Comparison of ENCODE assay signal across 9 cellular contexts in genomic region chr3:191499307-191500125, GRCh38. TPM values are rescaled to one million over a fixed set of nuclear protein-coding genes. Genes with fewer than 3 reads are reported as not detected.
A peak's percentile ranks its signal among the peaks of the same experiment; 100 is the strongest.
DNase-seq lines count a peak whose midpoint lies in the region; ATAC-seq, FAIRE-seq and TF ChIP-seq lines count a peak whose summit lies in the region.
"Had no signal": no experiment of that assay in that cellular context is flagged by ENCODE, and none has a peak within 500 bp of the region (broad histone marks: within the 10 kb centered on the region; RNA-seq: fewer than 3 reads in every experiment).

No MANE protein-coding gene starts in this region.

- TF ChIP-seq RAD21 in A549 (conservative IDR thresholded peaks at IDR 0.05 in 1 of 2, IDR thresholded peaks at IDR 0.05 in 1 of 2): no peak

- intact Hi-C loops in left lung (cut with DNase I): no loop called here

- no peaks in the 10 kb centered on the region for H3K36me3 ChIP-seq in MG63
- H3K36me3 ChIP-seq in brain microvascular endothelial cell (replicated peaks): no peaks in the 10 kb centered on the region
- H3K36me3 ChIP-seq in left lung: no peaks in the 10 kb centered on the region

- ATAC-seq in A549 (no peak), left lung (peak; percentile 31)

- DNase-seq in A549 (ENCODE audit: low read depth in 1 of 2, low spot score in 1 of 2) (no peak), MG63 (peak; percentile 90), brain microvascular endothelial cell (peak; percentile 54), left lung (peak in 1 of 2 donors; percentile 73), ecto neural progenitor cell (ENCODE audit: low spot score) (no peak), SW480 (ENCODE audit: low spot score) (no peak)
- no peak for DNase-seq in stimulated activated naive CD4-positive, alpha-beta T cell (lab: John Stamatoyannopoulos, UW)
- no peak for DNase-seq in activated CD4-positive, alpha-beta T cell treated with anti-CD3 and anti-CD28 coated beads for 4 hours
- DNase-seq: activated naive CD8-positive, alpha-beta T cell treated with anti-CD3 and anti-CD28 coated beads, Interleukin-2, amount 10 ng/mL, durations not matched to agents 7 days and 5 days had no signal

- TF ChIP-seq CTCF in A549 (IDR thresholded peaks at IDR 0.05) (no peak), brain microvascular endothelial cell (IDR thresholded peaks at IDR 0.05; ENCODE audit: low read depth, low read length, missing control alignments) (no peak), left lung (IDR thresholded peaks at IDR 0.05) (no peak)

- no peak for TF ChIP-seq POLR2A in A549 (IDR thresholded peaks at IDR 0.05; ENCODE audit: low read length)

- H3K9me3 ChIP-seq in A549 (no peaks in the 10 kb centered on the region), MG63 (no peaks in the 10 kb centered on the region), left lung (no peaks in the 10 kb centered on the region)

- POLR2A ChIA-PET in A549 (lab: Yijun Ruan, JAX): no interaction called here

- in situ Hi-C loops in brain microvascular endothelial cell (cut with HindIII; ENCODE audit: low pct_ligation_motif_present, low sequenced_read_pairs): no loop called here

- H3K4me2 ChIP-seq in A549: peak overlapping the region; percentile 29

- no peaks in the 10 kb centered on the region for H3K4me1 ChIP-seq in A549
- H3K4me1 ChIP-seq in left lung: no peaks in the 10 kb centered on the region

- FAIRE-seq in A549 (lab: Jason Lieb, UNC): no peak

- no peaks in the 10 kb centered on the region for H3K27me3 ChIP-seq in MG63
- no peaks in the 10 kb centered on the region for H3K27me3 ChIP-seq in brain microvascular endothelial cell (replicated peaks)
- peaks cover 0 to 7% of the 10 kb centered on the region in 2 donors for H3K27me3 ChIP-seq in left lung

- CTCF ChIA-PET in A549 (lab: Yijun Ruan, JAX): no interaction called here

- TF ChIP-seq EP300 in A549 (IDR thresholded peaks at IDR 0.05): no peak

- H3K27ac ChIP-seq in A549 (no peak overlapping the region), brain microvascular endothelial cell (no peak overlapping the region), left lung (no peak overlapping the region)

- 36% methylated on average over 11 of the region's 20 CpGs for WGBS in A549 (ENCODE audit: missing lambda C conversion rate)

- H3K4me3 ChIP-seq in A549: no peak overlapping the region
- H3K4me3 ChIP-seq in MG63: peak overlapping the region; percentile 28
- H3K4me3 ChIP-seq in brain microvascular endothelial cell (ENCODE audit: low read depth, low read length): peak overlapping the region; percentile 43
- no peak overlapping the region for H3K4me3 ChIP-seq in left lung

TF ChIP-seq in A549, 52 proteins besides CTCF, POLR2A, EP300 and RAD21:
- no peak for TF ChIP-seq CHD2 (IDR thresholded peaks at IDR 0.05; ENCODE audit: low read length, partially characterized antibody)
- no peak for TF ChIP-seq CEBPB (IDR thresholded peaks at IDR 0.05)
- TF ChIP-seq, protein P1, sequence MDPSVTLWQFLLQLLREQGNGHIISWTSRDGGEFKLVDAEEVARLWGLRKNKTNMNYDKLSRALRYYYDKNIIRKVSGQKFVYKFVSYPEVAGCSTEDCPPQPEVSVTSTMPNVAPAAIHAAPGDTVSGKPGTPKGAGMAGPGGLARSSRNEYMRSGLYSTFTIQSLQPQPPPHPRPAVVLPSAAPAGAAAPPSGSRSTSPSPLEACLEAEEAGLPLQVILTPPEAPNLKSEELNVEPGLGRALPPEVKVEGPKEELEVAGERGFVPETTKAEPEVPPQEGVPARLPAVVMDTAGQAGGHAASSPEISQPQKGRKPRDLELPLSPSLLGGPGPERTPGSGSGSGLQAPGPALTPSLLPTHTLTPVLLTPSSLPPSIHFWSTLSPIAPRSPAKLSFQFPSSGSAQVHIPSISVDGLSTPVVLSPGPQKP (IDR thresholded peaks at IDR 0.05; ENCODE audit: low read depth, low read length): no peak
- no peak for TF ChIP-seq ATOH8 (CRISPR knock-in tag; IDR thresholded peaks at IDR 0.05; ENCODE audit: low read depth)
- TF ChIP-seq HOXB5 (CRISPR knock-in tag; IDR thresholded peaks at IDR 0.05): no peak

RNA-seq across cellular contexts. Expression of gene PYDC2, which starts 38.6 kb away (rescaled TPM):
- not detected in 2 replicates for polyA plus RNA-seq in A549 (2011; rRNA removed)
- polyA plus RNA-seq in A549 (2012; cell fraction: cytosol; rRNA removed): not detected in 2 replicates
- polyA plus RNA-seq in A549 (2012; cell fraction: nucleus; rRNA removed): not detected in 2 replicates
- polyA plus RNA-seq in A549 (2017; fragmentation: RNase III; extraction: RNeasy Plus Mini Kit Qiagen cat#74134 plus additional on column Dnase treatment): not detected in 3 replicates
- not detected in 2 replicates for polyA minus RNA-seq in A549 (2011; rRNA and poly(A)+ RNA removed)
- total RNA-seq in MG63 (2014; rRNA removed; shearing (Covaris generic); ENCODE audit: low replicate concordance): not detected in 2 replicates
- not detected for total RNA-seq in left lung
- total RNA-seq: activated naive CD8-positive, alpha-beta T cell treated with anti-CD3 and anti-CD28 coated beads, Interleukin-2, amount 10 ng/mL, durations not matched to agents 7 days and 5 days had no signal

Comparison
In these comparisons a context has a peak if more than half of its experiments do, and no peak if none do; other contexts are left out.
1. DNase-seq: peak in MG63 (single experiment) and brain microvascular endothelial cell (single experiment); none in A549 (0 of 2), ecto neural progenitor cell (single experiment), stimulated activated naive CD4-positive, alpha-beta T cell (0 of 6), SW480 (single experiment) and activated CD4-positive, alpha-beta T cell treated with anti-CD3 and anti-CD28 coated beads for 4 hours (0 of 2).
2. H3K4me3 ChIP-seq: peak in MG63 (single experiment) and brain microvascular endothelial cell (single experiment); none in A549 (single experiment) and left lung (0 of 2).